In genomic region chr9:130912932-130913598, GRCh38 we compare ENCODE assay signal across 8 cellular contexts. TPM values are rescaled to one million over a fixed set of nuclear protein-coding genes. Genes with fewer than 3 reads are reported as not detected.
DNase-seq lines count a peak whose midpoint lies in the region; ATAC-seq and TF ChIP-seq lines count a peak whose summit lies in the region.

No MANE protein-coding gene starts in this region.

- WGBS in gastroesophageal sphincter (ENCODE audit: low coverage in 1 of 2), 2 donors = 51% methylated on average over 15 of the region's 38 CpGs; no CpG with 5 or more reads in 1 of the 2 donors
- 90% methylated on average over 22 of the region's 38 CpGs for WGBS in SK-N-SH (ENCODE audit: low lambda C conversion rate)

- no peaks in the 10 kb centered on the region for H4K20me1 ChIP-seq in SK-N-SH (ENCODE audit: insufficient read depth)

- H3K27me3 ChIP-seq in adipocyte (replicated peaks; ENCODE audit: control insufficient read depth, insufficient read depth, low read length) = peaks cover 15% of the 10 kb centered on the region
- peaks cover 6% of the 10 kb centered on the region for H3K27me3 ChIP-seq in gastroesophageal sphincter
- H3K27me3 ChIP-seq in gastrocnemius medialis = peaks cover 17 to 40% (median 27%) of the 10 kb centered on the region in 3 donors
- H3K27me3 ChIP-seq in colonic mucosa = no peaks in the 10 kb centered on the region
- no peaks in the 10 kb centered on the region for H3K27me3 ChIP-seq in SK-N-SH (ENCODE audit: insufficient read depth)

- no peak overlapping the region for H2AFZ ChIP-seq in SK-N-SH (ENCODE audit: low read depth)

- CTCF ChIA-PET in SK-N-SH (lab: Yijun Ruan, JAX) = interaction anchor here (0.5 to 2.4 kb wide), 4 partner anchors 47 to 85 kb away, joined by 3 to 11 read pairs (median 5); no protein-coding TSS in a partner anchor

- H3K4me2 ChIP-seq in SK-N-SH = no peak overlapping the region

- DNase-seq in G401 (ENCODE audit: low spot score) = peak; percentile 71
- DNase-seq in adipocyte (ENCODE audit: low read depth) = peak; percentile 82
- DNase-seq in gastrocnemius medialis = peak in 1 of 2 donors; percentile 28
- DNase-seq in cortex of kidney (lab: John Stamatoyannopoulos, UW) = no peak
- DNase-seq in colonic mucosa = no peak
- no peak for DNase-seq in SK-N-SH

- H3K9me3 ChIP-seq in adipocyte (ENCODE audit: control insufficient read depth, low read length) = no peaks in the 10 kb centered on the region
- H3K9me3 ChIP-seq in gastroesophageal sphincter = no peaks in the 10 kb centered on the region
- no peaks in the 10 kb centered on the region for H3K9me3 ChIP-seq in gastrocnemius medialis
- H3K9me3 ChIP-seq in colonic mucosa = no peaks in the 10 kb centered on the region
- no peaks in the 10 kb centered on the region for H3K9me3 ChIP-seq in SK-N-SH

- intact Hi-C loops in gastrocnemius medialis (cut with DNase I; ENCODE audit: low total_unique reads) (no loop called here), colonic mucosa (cut with DNase I) (no loop called here)

- ATAC-seq in gastroesophageal sphincter (peak; percentile 51), gastrocnemius medialis (peak; percentile 12 to 36), HG03565 (IDR thresholded peaks at IDR 0.05; ENCODE audit: unreplicated experiment) (no peak)

- H3K27ac ChIP-seq in gastroesophageal sphincter (peak overlapping the region in 2 of 4 donors; percentile 12 to 51), gastrocnemius medialis (no peak overlapping the region), colonic mucosa (no peak overlapping the region), SK-N-SH (ENCODE audit: low read depth in 2 of 2, low read length in 1 of 2) (no peak overlapping the region)

- POLR2A ChIA-PET in SK-N-SH (lab: Yijun Ruan, JAX) = no interaction called here

- TF ChIP-seq EP300 in gastroesophageal sphincter (IDR thresholded peaks at IDR 0.05) = no peak
- TF ChIP-seq EP300 in SK-N-SH (IDR thresholded peaks at IDR 0.05; ENCODE audit: borderline replicate concordance in 1 of 2, low read depth in 1 of 2, low read length in 1 of 2) = no peak

- H3K9me2 ChIP-seq in SK-N-SH = no peaks in the 10 kb centered on the region

- no peaks in the 10 kb centered on the region for H3K79me2 ChIP-seq in SK-N-SH (ENCODE audit: insufficient read depth)

- TF ChIP-seq POLR2A in gastroesophageal sphincter (IDR thresholded peaks at IDR 0.05) = no peak
- no peak for TF ChIP-seq POLR2A in gastrocnemius medialis (IDR thresholded peaks at IDR 0.05)

- no peak for TF ChIP-seq RAD21 in SK-N-SH (IDR thresholded peaks at IDR 0.05; ENCODE audit: low read length)

- peak overlapping the region; percentile 34 for H3K9ac ChIP-seq in adipocyte (ENCODE audit: low read length)
- H3K9ac ChIP-seq in colonic mucosa (ENCODE audit: low read depth in 2 of 2, low read length in 2 of 2) = no peak overlapping the region
- no peak overlapping the region for H3K9ac ChIP-seq in SK-N-SH

- in situ Hi-C loops in G401 (cut with HindIII; ENCODE audit: low sequenced_read_pairs) = no loop called here
- in situ Hi-C loops in gastrocnemius medialis (cut with MboI; ENCODE audit: low sequenced_read_pairs in 4 of 4) = no loop called here

- TF ChIP-seq CTCF in gastroesophageal sphincter (IDR thresholded peaks at IDR 0.05) (no peak), gastrocnemius medialis (IDR thresholded peaks at IDR 0.05 in 4 of 5, conservative IDR thresholded peaks at IDR 0.05 in 1 of 5) (no peak), colonic mucosa (IDR thresholded peaks at IDR 0.05) (no peak), SK-N-SH (IDR thresholded peaks at IDR 0.05) (no peak)

- no peaks in the 10 kb centered on the region for H3F3A ChIP-seq in SK-N-SH (replicated peaks; ENCODE audit: insufficient read depth)

- H3K4me3 ChIP-seq in adipocyte (ENCODE audit: low read length) = peak overlapping the region; percentile 29
- peak overlapping the region in 1 of 2 donors; percentile 33 for H3K4me3 ChIP-seq in gastroesophageal sphincter
- H3K4me3 ChIP-seq in gastrocnemius medialis = peak overlapping the region in 3 of 4 donors; percentile 18 to 23 (median 20)
- H3K4me3 ChIP-seq in colonic mucosa = no peak overlapping the region
- no peak overlapping the region for H3K4me3 ChIP-seq in SK-N-SH (ENCODE audit: low read depth in 2 of 2, low read length in 1 of 2)

- H3K36me3 ChIP-seq in adipocyte (ENCODE audit: control insufficient read depth, insufficient read depth, low read length, severe bottlenecking) (no peaks in the 10 kb centered on the region), gastroesophageal sphincter (no peaks in the 10 kb centered on the region), gastrocnemius medialis (no peaks in the 10 kb centered on the region), colonic mucosa (no peaks in the 10 kb centered on the region), SK-N-SH (replicated peaks in 1 of 2; ENCODE audit: control insufficient read depth in 1 of 2, insufficient read depth in 2 of 2, low read length in 1 of 2) (no peaks in the 10 kb centered on the region)

- peaks cover 9% of the 10 kb centered on the region for H3K4me1 ChIP-seq in adipocyte (ENCODE audit: control insufficient read depth, insufficient read depth, low read length)
- peaks cover 0 to 16% (median 0%) of the 10 kb centered on the region in 3 donors for H3K4me1 ChIP-seq in gastroesophageal sphincter
- no peaks in the 10 kb centered on the region for H3K4me1 ChIP-seq in gastrocnemius medialis
- no peaks in the 10 kb centered on the region for H3K4me1 ChIP-seq in colonic mucosa
- H3K4me1 ChIP-seq in SK-N-SH (ENCODE audit: control insufficient read depth in 1 of 2, insufficient read depth in 2 of 2, low read depth in 1 of 2, low read length in 1 of 2) = peaks cover 0 to 3% of the 10 kb centered on the region in 2 experiments; a peak in 1 of 4 replicates

TF ChIP-seq in SK-N-SH, 30 proteins besides CTCF, POLR2A, EP300 and RAD21 (continues in another document):
- TF ChIP-seq ELF1 (IDR thresholded peaks at IDR 0.05) = no peak
- TF ChIP-seq FOXJ3 (CRISPR knock-in tag; IDR thresholded peaks at IDR 0.05) = no peak
- no peak for TF ChIP-seq TEAD4 (IDR thresholded peaks at IDR 0.05; ENCODE audit: borderline replicate concordance, insufficient read depth)
- no peak for TF ChIP-seq FOXM1 (IDR thresholded peaks at IDR 0.05; ENCODE audit: low read depth)
- no peak for TF ChIP-seq MXI1 (IDR thresholded peaks at IDR 0.05; ENCODE audit: low read depth, low read length)
- no peak for TF ChIP-seq RFX5 (IDR thresholded peaks at IDR 0.05; ENCODE audit: low read length)
- no peak for TF ChIP-seq NFIC (IDR thresholded peaks at IDR 0.05; ENCODE audit: borderline replicate concordance)
- TF ChIP-seq, protein P1, sequence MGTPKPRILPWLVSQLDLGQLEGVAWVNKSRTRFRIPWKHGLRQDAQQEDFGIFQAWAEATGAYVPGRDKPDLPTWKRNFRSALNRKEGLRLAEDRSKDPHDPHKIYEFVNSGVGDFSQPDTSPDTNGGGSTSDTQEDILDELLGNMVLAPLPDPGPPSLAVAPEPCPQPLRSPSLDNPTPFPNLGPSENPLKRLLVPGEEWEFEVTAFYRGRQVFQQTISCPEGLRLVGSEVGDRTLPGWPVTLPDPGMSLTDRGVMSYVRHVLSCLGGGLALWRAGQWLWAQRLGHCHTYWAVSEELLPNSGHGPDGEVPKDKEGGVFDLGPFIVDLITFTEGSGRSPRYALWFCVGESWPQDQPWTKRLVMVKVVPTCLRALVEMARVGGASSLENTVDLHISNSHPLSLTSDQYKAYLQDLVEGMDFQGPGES (IDR thresholded peaks at IDR 0.05; ENCODE audit: low read depth, low read length) = no peak
- no peak for TF ChIP-seq TCF12 (IDR thresholded peaks at IDR 0.05)
- TF ChIP-seq JUND (IDR thresholded peaks at IDR 0.05) = no peak
- no peak for TF ChIP-seq TAF1 (IDR thresholded peaks at IDR 0.05; ENCODE audit: borderline replicate concordance, low read depth, low read length)
- TF ChIP-seq POLR2AphosphoS5 (IDR thresholded peaks at IDR 0.05; ENCODE audit: low read depth, low read length) = no peak
- TF ChIP-seq GABPA (IDR thresholded peaks at IDR 0.05; ENCODE audit: low read depth) = no peak
- TF ChIP-seq PBX3 (IDR thresholded peaks at IDR 0.05) = no peak
- no peak for TF ChIP-seq GATA2 (CRISPR knock-in tag; IDR thresholded peaks at IDR 0.05)
- no peak for TF ChIP-seq RXRA (IDR thresholded peaks at IDR 0.05; ENCODE audit: borderline replicate concordance, low read depth)

RNA-seq across cellular contexts. Expression of gene QRFP, which starts 16.5 kb away (rescaled TPM):
- total RNA-seq in G401 (2014; rRNA removed; shearing (Covaris generic)) = not detected in 2 replicates
- total RNA-seq in gastroesophageal sphincter = not detected
- total RNA-seq in gastrocnemius medialis = not detected
- under 1 TPM in 1 of 2 donors, not detected in 1; 0.77 TPM for total RNA-seq in colonic mucosa
- polyA plus RNA-seq in SK-N-SH (2012; rRNA removed) = not detected in 2 replicates
- polyA plus RNA-seq in SK-N-SH (2012; cell fraction: cytosol; rRNA removed) = not detected in 2 replicates
- not detected in 2 replicates for polyA plus RNA-seq in SK-N-SH (2012; cell fraction: nucleus; rRNA removed)

RNA-seq across cellular contexts. Expression of gene FIBCD1, which starts 26.0 kb away (rescaled TPM):
- total RNA-seq in G401 (2014; rRNA removed; shearing (Covaris generic)) = 2.4 and 2.6 TPM in 2 replicates
- 1 to 10 TPM in 2 of 4 donors, not detected in 2; 1.4 to 1.7 TPM for total RNA-seq in gastroesophageal sphincter
- total RNA-seq in gastrocnemius medialis = not detected
- total RNA-seq in colonic mucosa = 10 to 100 TPM in 1 of 2 donors, 1 to 10 TPM in 1; 9.0 to 32.9 TPM
- 0.86 and 1.3 TPM in 2 replicates for polyA plus RNA-seq in SK-N-SH (2012; rRNA removed)
- 0.13 and 0.33 TPM in 2 replicates for polyA plus RNA-seq in SK-N-SH (2012; cell fraction: cytosol; rRNA removed)
- 1.2 and 1.3 TPM in 2 replicates for polyA plus RNA-seq in SK-N-SH (2012; cell fraction: nucleus; rRNA removed)

Comparison
In these comparisons a context has a peak if more than half of its experiments do, and no peak if none do; other contexts are left out.
1. DNase-seq: peak in G401 (single experiment) and adipocyte (single experiment); none in cortex of kidney (single experiment), colonic mucosa (single experiment) and SK-N-SH (single experiment).
2. H3K4me3 ChIP-seq: peak in adipocyte (single experiment) and gastrocnemius medialis (3 of 4); none in colonic mucosa (single experiment) and SK-N-SH (0 of 2).